8 cellular contexts compared by ENCODE assay signal in the genomic region with DNA sequence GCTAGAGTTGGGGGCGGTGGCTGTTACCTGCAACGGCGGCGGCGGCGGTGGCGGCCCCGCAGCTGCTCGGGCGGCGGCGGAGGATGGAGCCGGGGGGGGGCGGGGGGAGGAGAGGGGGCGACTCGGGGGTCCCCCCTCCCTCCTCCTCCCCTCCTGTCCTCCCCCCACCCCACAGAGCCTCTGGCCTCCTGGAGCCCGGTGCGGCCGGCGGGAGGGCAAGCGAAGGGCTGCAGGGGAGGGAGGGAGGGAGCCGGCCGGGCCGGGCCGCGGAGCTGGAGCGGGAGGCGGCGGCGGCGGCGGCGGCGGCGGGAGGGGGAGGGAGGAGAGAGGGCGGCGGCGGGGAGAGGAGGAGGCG. TPM values are rescaled to one million over a fixed set of nuclear protein-coding genes. Genes with fewer than 3 reads are reported as not detected.
DNase-seq lines count a peak whose midpoint lies in the region; ATAC-seq, FAIRE-seq and TF ChIP-seq lines count a peak whose summit lies in the region.

A gene (minus strand): TSS at position 231 of the 355 bp plus-strand sequence. CDS start 7,073 bp downstream, outside the sequence.

- TF ChIP-seq CTCF in BE2C (IDR thresholded peaks at IDR 0.05; ENCODE audit: low read depth, low read length) (no peak), bronchial epithelial cell (IDR thresholded peaks at IDR 0.05; ENCODE audit: insufficient read depth, low read length, severe bottlenecking) (no peak)

- intact Hi-C loops in left colon (cut with DNase I, micrococcal nuclease): no loop called here

- peak; percentile 88 for DNase-seq in BE2C
- peak; percentile 34 for DNase-seq in HuH-7 (ENCODE audit: low spot score)
- no peak for DNase-seq in bronchial epithelial cell (ENCODE audit: low read depth)
- DNase-seq in left colon: no peak
- no peak for DNase-seq in NCI-H748 (lab: John Stamatoyannopoulos, UW; ENCODE audit: unreplicated experiment)

- H3K4me3 ChIP-seq in BE2C (ENCODE audit: low read depth, low read length): peak within 1 kb of the TSS; percentile 83
- peak within 1 kb of the TSS; percentile 52 for H3K4me3 ChIP-seq in bronchial epithelial cell (ENCODE audit: low read depth, low read length)
- peak within 1 kb of the TSS; percentile 85 to 90 for H3K4me3 ChIP-seq in stomach smooth muscle (ENCODE audit: low read length in 2 of 2)

- H3K4me1 ChIP-seq in BE2C (peaks cover 5% of the 10 kb centered on the region; the same call in 1 of the 2 replicates), stomach smooth muscle (ENCODE audit: control insufficient read depth, insufficient read depth, low read length) (peaks cover 2% of the 10 kb centered on the region)

- H3K27ac ChIP-seq in stomach smooth muscle (ENCODE audit: low read length): peak within 1 kb of the TSS; percentile 89

- H3K27me3 ChIP-seq in BE2C (peaks cover 3% of the 10 kb centered on the region; the same call in 1 of the 2 replicates), bronchial epithelial cell (ENCODE audit: control insufficient read depth, insufficient read depth, low read length) (peaks cover 12% of the 10 kb centered on the region), stomach smooth muscle (ENCODE audit: control insufficient read depth in 1 of 2, insufficient read depth in 2 of 2, low read length in 2 of 2) (no peaks in the 10 kb centered on the region)

- H3K9ac ChIP-seq in stomach smooth muscle (ENCODE audit: low read length in 2 of 2): peak within 1 kb of the TSS; percentile 86 to 92

- 0 out of 2 replicates have a peak, but pooled peaks cover 3% of the 10 kb centered on the region for H3K36me3 ChIP-seq in BE2C
- H3K36me3 ChIP-seq in bronchial epithelial cell (ENCODE audit: control insufficient read depth, insufficient read depth, low read length): no peaks in the 10 kb centered on the region
- no peaks in the 10 kb centered on the region for H3K36me3 ChIP-seq in stomach smooth muscle (ENCODE audit: control insufficient read depth in 2 of 2, insufficient read depth in 2 of 2, low read length in 2 of 2)

- no peaks in the 10 kb centered on the region for H3K9me3 ChIP-seq in BE2C
- no peaks in the 10 kb centered on the region for H3K9me3 ChIP-seq in stomach smooth muscle (ENCODE audit: control insufficient read depth in 2 of 2, low read length in 2 of 2)

- ATAC-seq in left colon (peak; percentile 84), GM18861 (IDR thresholded peaks at IDR 0.05; ENCODE audit: unreplicated experiment) (no peak), HG03039 (IDR thresholded peaks at IDR 0.05; ENCODE audit: unreplicated experiment) (no peak)

- no peak for FAIRE-seq in bronchial epithelial cell (lab: Jason Lieb, UNC)

RNA-seq across cellular contexts. Expression of the gene that starts here (rescaled TPM):
- polyA plus RNA-seq in BE2C (2012; ENCODE audit: insufficient read depth, insufficient read length, low read depth): 18.0 TPM
- total RNA-seq in bronchial epithelial cell: 7.9 and 8.2 TPM in 2 replicates
- total RNA-seq in left colon: 10 to 100 TPM in 1 of 2 donors, 1 to 10 TPM in 1; 9.7 to 21.1 TPM

Comparison
In these comparisons a context has a peak if more than half of its experiments do, and no peak if none do; other contexts are left out.
1. DNase-seq: peak in BE2C (single experiment) and HuH-7 (single experiment); none in bronchial epithelial cell (single experiment), left colon (0 of 2) and NCI-H748 (single experiment).
2. Peak in every context shown above with its lines, with median percentiles within 50 percentile points of each other: H3K4me3 ChIP-seq.